ENCODE assay signal across 21 cellular contexts in genomic region chr2:127377262-127377661, GRCh38. TPM values are rescaled to one million over a fixed set of nuclear protein-coding genes. Genes with fewer than 3 reads are reported as not detected.
"Had no signal": no experiment of that assay in that cellular context is flagged by ENCODE, and none has a peak within 500 bp of the region (broad histone marks: within the 10 kb centered on the region; RNA-seq: fewer than 3 reads in every experiment).

No MANE protein-coding gene starts in this region.

- ATAC-seq: heart right ventricle; left lobe of liver; mucosa of descending colon; naive thymus-derived CD8-positive, alpha-beta T cell; pancreas; right cardiac atrium had no signal

- H3K4me3 Mint-ChIP-seq: neural crest cell had no signal

- H3K4me1 ChIP-seq: pancreas had no signal

- DNase-seq: colonic mucosa; effector CD4-positive, alpha-beta T cell; foreskin melanocyte; heart right ventricle; hypothalamus; mucosa of descending colon; naive thymus-derived CD8-positive, alpha-beta T cell; nucleus accumbens; pancreas; right cardiac atrium; small intestine; stimulated activated CD4-positive, alpha-beta T cell treated with anti-CD3 and anti-CD28 coated beads, Interleukin-12 subunit alpha, Interleukin-12 subunit beta, amount 100 ng/mL, for 4 hours; stimulated activated naive CD4-positive, alpha-beta T cell; stomach; substantia nigra; upper lobe of left lung had no signal

- H3K27ac Mint-ChIP-seq: progenitor cell of endocrine pancreas had no signal

- H3K27ac ChIP-seq: colonic mucosa, heart right ventricle, pancreas, stomach, upper lobe of left lung, vagina had no signal

- H3K27me3 ChIP-seq: colonic mucosa, heart right ventricle, pancreas, stomach, upper lobe of left lung, vagina had no signal

- H3K9me3 ChIP-seq: colonic mucosa, pancreas, vagina had no signal

- H3K4me1 Mint-ChIP-seq: neural crest cell had no signal

- H3K4me3 ChIP-seq: colonic mucosa, heart right ventricle, mucosa of descending colon, pancreas, stomach, upper lobe of left lung, vagina had no signal

- H3K36me3 ChIP-seq: colonic mucosa, pancreas, upper lobe of left lung, vagina had no signal

- H3K27me3 Mint-ChIP-seq: naive thymus-derived CD8-positive, alpha-beta T cell; progenitor cell of endocrine pancreas had no signal

RNA-seq across cellular contexts. Expression of gene PROC, which starts 41.0 kb away (rescaled TPM):
- total RNA-seq: heart right ventricle; lower leg skin; naive thymus-derived CD8-positive, alpha-beta T cell; neural crest cell; right cardiac atrium; vagina had no signal
